Comparison of ENCODE assay signal across 25 cellular contexts in genomic region chr14:74407801-74408154, GRCh38. TPM values are rescaled to one million over a fixed set of nuclear protein-coding genes. Genes with fewer than 3 reads are reported as not detected.
"Had no signal": no experiment of that assay in that cellular context is flagged by ENCODE, and none has a peak within 500 bp of the region (broad histone marks: within the 10 kb centered on the region; RNA-seq: fewer than 3 reads in every experiment).

No MANE protein-coding gene starts in this region.

- H3K36me3 Mint-ChIP-seq: naive thymus-derived CD8-positive, alpha-beta T cell had no signal

- H3K27me3 ChIP-seq: colonic mucosa, ovary, thyroid gland, upper lobe of left lung, uterus had no signal

- H3K4me3 Mint-ChIP-seq: naive thymus-derived CD8-positive, alpha-beta T cell had no signal

- DNase-seq: colonic mucosa; dermis blood vessel endothelial cell; erythroblast; foreskin melanocyte; heart left ventricle; hypothalamus; mammary epithelial cell; mucosa of descending colon; nucleus accumbens; ovary; right cardiac atrium; small intestine; stimulated activated CD4-positive, alpha-beta T cell treated with anti-CD3 and anti-CD28 coated beads, Interleukin-12 subunit alpha, Interleukin-12 subunit beta, amount 100 ng/mL, for 4 hours; stimulated activated CD4-positive, alpha-beta T cell treated with anti-CD3 and anti-CD28 coated beads, Interleukin-2, amount 100 ng/mL, for 48 hours; stimulated activated naive CD8-positive, alpha-beta T cell treated with anti-CD3 and anti-CD28 coated beads, Interleukin-15, Interleukin-2, amounts not matched to agents 100 U/mL and 50 U/mL, for 24 hours; thyroid gland; uterus had no signal

- H3K36me3 ChIP-seq: colonic mucosa, heart left ventricle, ovary, suprapubic skin, thyroid gland, upper lobe of left lung, uterus had no signal

- ATAC-seq: heart left ventricle; left lobe of liver; mucosa of descending colon; naive thymus-derived CD8-positive, alpha-beta T cell; right cardiac atrium; stimulated activated naive CD8-positive, alpha-beta T cell treated with anti-CD3 and anti-CD28 coated beads, Interleukin-15, Interleukin-2, amounts not matched to agents 100 U/mL and 50 U/mL, for 24 hours had no signal

- H3K27ac Mint-ChIP-seq: naive thymus-derived CD8-positive, alpha-beta T cell; progenitor cell of endocrine pancreas had no signal

- H3K27ac ChIP-seq: colonic mucosa, heart left ventricle, ovary, suprapubic skin, thyroid gland, upper lobe of left lung, uterus had no signal

- H3K9me3 Mint-ChIP-seq: naive thymus-derived CD8-positive, alpha-beta T cell had no signal

- H3K4me3 ChIP-seq: colonic mucosa, heart left ventricle, mucosa of descending colon, ovary, suprapubic skin, thyroid gland, upper lobe of left lung, uterus had no signal

- H3K4me1 ChIP-seq: colonic mucosa, suprapubic skin, thyroid gland, uterus had no signal

- H3K9me3 ChIP-seq: colonic mucosa, heart left ventricle, mucosa of descending colon, ovary, suprapubic skin, thyroid gland, upper lobe of left lung, uterus had no signal

RNA-seq across cellular contexts. Expression of gene SYNDIG1L, which starts 18.2 kb away (rescaled TPM):
- total RNA-seq: dermis blood vessel endothelial cell, endothelial cell of umbilical vein, glomerular endothelial cell, left lobe of liver, mammary epithelial cell had no signal

RNA-seq across cellular contexts. Expression of gene VRTN, which starts 59.5 kb away (rescaled TPM):
- total RNA-seq: dermis blood vessel endothelial cell; endothelial cell of umbilical vein; glomerular endothelial cell; heart left ventricle; lower leg skin; mammary epithelial cell; naive thymus-derived CD8-positive, alpha-beta T cell; right cardiac atrium; thyroid gland had no signal
